12 cellular contexts compared by ENCODE assay signal in the genomic region with DNA sequence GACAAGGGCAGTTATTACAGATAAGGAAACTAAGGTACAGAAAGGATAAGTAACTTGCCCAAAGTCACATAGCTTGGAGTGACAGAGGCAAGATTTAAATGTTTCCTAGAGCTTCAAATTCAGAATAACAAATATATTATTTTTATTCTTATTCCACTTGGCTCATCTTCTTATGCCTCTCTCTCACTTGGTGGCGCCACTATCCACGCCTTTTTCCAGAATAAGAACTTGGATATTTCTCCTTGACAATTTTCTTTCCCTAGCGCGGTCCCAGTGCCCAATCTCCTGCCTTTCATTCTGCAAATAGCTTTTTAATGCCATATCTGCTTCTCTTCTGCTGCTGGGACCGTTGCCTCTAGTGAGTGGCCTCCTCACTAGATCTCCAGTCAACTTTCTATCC.
DNase-seq lines count a peak whose midpoint lies in the region; ATAC-seq, FAIRE-seq and TF ChIP-seq lines count a peak whose summit lies in the region.
"Had no signal": no experiment of that assay in that cellular context is flagged by ENCODE, and none has a peak within 500 bp of the region (broad histone marks: within the 10 kb centered on the region; RNA-seq: fewer than 3 reads in every experiment).

No MANE protein-coding gene starts in this region.

- TF ChIP-seq EP300 in K562 (IDR thresholded peaks at IDR 0.05; ENCODE audit: low read length): no peak

- ATAC-seq in K562: peak; percentile 63
- no peak for ATAC-seq in HG03108 (IDR thresholded peaks at IDR 0.05; ENCODE audit: unreplicated experiment)

- H3K4me2 ChIP-seq in K562 (ENCODE audit: insufficient read depth, low read length): no peak overlapping the region
- H3K4me2 ChIP-seq in neural progenitor cell: no peak overlapping the region

- BruUV-seq in K562 (replicated peaks; lab: Mats Ljungman, UMichigan): no TSS peak

- H3K27ac Mint-ChIP-seq in neural progenitor cell: no peak overlapping the region

- H3K36me3 ChIP-seq in K562 (ENCODE audit: control insufficient read depth, insufficient read depth, low read length) (peaks cover 13% of the 10 kb centered on the region; the same call in 1 of the 3 replicates), neural progenitor cell (no peaks in the 10 kb centered on the region)

- in situ Hi-C loops in K562 (cut with MboI): loop anchor here (10.0 kb wide), 1 partner anchor 161 kb away; no protein-coding TSS in a partner anchor

- H3K79me2 ChIP-seq in K562 (ENCODE audit: control insufficient read depth, insufficient read depth, low read length): no peaks in the 10 kb centered on the region
- H3K79me2 ChIP-seq in neural progenitor cell (ENCODE audit: low read depth): no peaks in the 10 kb centered on the region

- WGBS in K562 (ENCODE audit: insufficient coverage, low coverage, missing lambda C conversion rate): 14% methylated on average over 5 of the region's 5 CpGs

- DNase-seq in DMS53 (lab: John Stamatoyannopoulos, UW) (peak; percentile 13), DMS53 treated with DMSO at 0.1 percent for 48 hours (lab: John Stamatoyannopoulos, UW; ENCODE audit: unreplicated experiment) (no peak), MV-4-11 (lab: John Stamatoyannopoulos, UW) (peak; percentile 9), K562 (ENCODE audit: extremely low read depth in 1 of 4, low spot score in 3 of 4) (peak in 1 of 4 experiments; percentile 56), neural progenitor cell (ENCODE audit: low spot score) (no peak), cardiac septum (ENCODE audit: low spot score) (no peak), UCSD-AML1 (lab: John Stamatoyannopoulos, UW; ENCODE audit: unreplicated experiment) (no peak)
- DNase-seq: 8988T, activated T-cell treated with anti-CD3 and anti-CD28 coated beads for 4 hours, midbrain had no signal

- H3K27me3 Mint-ChIP-seq in neural progenitor cell (ENCODE audit: insufficient read depth, low read depth): peaks cover 7% of the 10 kb centered on the region

- no peaks in the 10 kb centered on the region for H3K4me1 Mint-ChIP-seq in neural progenitor cell

- H3K4me3 Mint-ChIP-seq in neural progenitor cell: no peak overlapping the region

- H3K27me3 ChIP-seq in K562 (ENCODE audit: control insufficient read depth in 2 of 2, insufficient read depth in 2 of 2, low read length in 2 of 2): no peaks in the 10 kb centered on the region
- no peaks in the 10 kb centered on the region for H3K27me3 ChIP-seq in neural progenitor cell

- no peaks in the 10 kb centered on the region for H3K9me1 ChIP-seq in K562 (ENCODE audit: control insufficient read depth, insufficient read depth, low read length)

- no peaks in the 10 kb centered on the region for H3F3A ChIP-seq in neural progenitor cell (ENCODE audit: low read depth)

- no peaks in the 10 kb centered on the region for H4K20me1 ChIP-seq in K562 (replicated peaks; ENCODE audit: control insufficient read depth, insufficient read depth, low read length)
- H4K20me1 ChIP-seq in neural progenitor cell (ENCODE audit: low read depth): no peaks in the 10 kb centered on the region

- H3K9me3 ChIP-seq in K562 (replicated peaks; ENCODE audit: control insufficient read depth, insufficient read depth, low read depth, low read length) (no peaks in the 10 kb centered on the region), neural progenitor cell (ENCODE audit: low read depth) (no peaks in the 10 kb centered on the region)

- no peaks in the 10 kb centered on the region for H3K36me3 Mint-ChIP-seq in neural progenitor cell

- H3K9me3 Mint-ChIP-seq in neural progenitor cell: peaks cover 5% of the 10 kb centered on the region

- H3K9ac ChIP-seq in K562 (ENCODE audit: insufficient read depth in 1 of 2, low read depth in 2 of 2, low read length in 2 of 2) (no peak overlapping the region), neural progenitor cell (no peak overlapping the region)

- TF ChIP-seq POLR2A in K562 (conservative IDR thresholded peaks at IDR 0.05): no peak

- H3K27ac ChIP-seq in K562 (ENCODE audit: extremely low read depth, low read depth, low read length) (no peak overlapping the region), neural progenitor cell (no peak overlapping the region)
- H3K27ac ChIP-seq: coronary artery had no signal

- TF ChIP-seq CTCF in K562 (IDR thresholded peaks at IDR 0.05 in 2 of 3, conservative IDR thresholded peaks at IDR 0.05 in 1 of 3; ENCODE audit: insufficient read depth in 2 of 3, low read depth in 1 of 3, low read length in 3 of 3) (peak; percentile 39 to 68 (median 40); a peak in 4 of 6 replicates), neural progenitor cell (IDR thresholded peaks at IDR 0.05) (peak; percentile 41)

- no peak for FAIRE-seq in K562 (lab: Jason Lieb, UNC)

- POLR2A ChIA-PET in K562 (lab: Yijun Ruan, JAX): interaction anchor here (1.1 kb wide), 1 partner anchor 10 kb away, joined by 3 read pairs; no protein-coding TSS in a partner anchor

- intact Hi-C loops in K562 (cut with micrococcal nuclease) (loop anchor here (1.0 to 10.0 kb wide), 7 partner anchors 163 to 981 kb away; no protein-coding TSS in a partner anchor), cardiac septum (cut with DNase I) (no loop called here)

- H2AFZ ChIP-seq in K562 (ENCODE audit: low read depth, low read length): no peak overlapping the region
- H2AFZ ChIP-seq in neural progenitor cell (replicated peaks): no peak overlapping the region

- TF ChIP-seq RAD21 in K562 (CRISPR knock-in tag; conservative IDR thresholded peaks at IDR 0.05 in 1 of 2, IDR thresholded peaks at IDR 0.05 in 1 of 2): peak; percentile 53 to 71

- H3K4me3 ChIP-seq in K562 (no peak overlapping the region), neural progenitor cell (no peak overlapping the region)
- H3K4me3 ChIP-seq: coronary artery had no signal

- H3K4me1 ChIP-seq in K562 (replicated peaks in 1 of 2; ENCODE audit: control insufficient read depth in 2 of 2, insufficient read depth in 2 of 2, low read length in 2 of 2) (no peaks in the 10 kb centered on the region; a peak in 1 of 5 replicates), neural progenitor cell (no peaks in the 10 kb centered on the region)

- CTCF ChIA-PET in K562 (lab: Yijun Ruan, JAX; ENCODE audit: low intra/inter-chr PET ratio): interaction anchor here (0.8 to 1.4 kb wide), 2 partner anchors 241 to 982 kb away, joined by 4 to 12 read pairs; no protein-coding TSS in a partner anchor

TF ChIP-seq in K562, 482 proteins besides CTCF, POLR2A, EP300 and RAD21:
- TF ChIP-seq DEAF1 (CRISPR knock-in tag; IDR thresholded peaks at IDR 0.05) (0 out of 2 replicates have a peak, but pooled peaks have one; percentile 42), MIER1 (IDR thresholded peaks at IDR 0.05; ENCODE audit: low read depth) (no peak), CC2D1A (IDR thresholded peaks at IDR 0.05) (peak; percentile 27; the same call in 1 of the 2 replicates), ARID2 (IDR thresholded peaks at IDR 0.05) (peak; percentile 44; the same call in 1 of the 2 replicates)

Comparison
In these comparisons a context has a peak if more than half of its experiments do, and no peak if none do; other contexts are left out.
1. DNase-seq: peak in DMS53 (single experiment) and MV-4-11 (single experiment); none in DMS53 treated with DMSO at 0.1 percent for 48 hours (single experiment), neural progenitor cell (single experiment), cardiac septum (single experiment) and UCSD-AML1 (single experiment).